In genomic region chr6:169212897-169213813, GRCh38 we compare ENCODE assay signal across 8 cellular contexts. TPM values are rescaled to one million over a fixed set of nuclear protein-coding genes. Genes with fewer than 3 reads are reported as not detected.
DNase-seq lines count a peak whose midpoint lies in the region; ATAC-seq and TF ChIP-seq lines count a peak whose summit lies in the region.

No MANE protein-coding gene starts in this region.

- H3K4me3 Mint-ChIP-seq in activated naive CD8-positive, alpha-beta T cell treated with anti-CD3 and anti-CD28 coated beads, Interleukin-2, amount 10 ng/mL, durations not matched to agents 7 days and 5 days: peak overlapping the region; percentile 62
- H3K4me3 Mint-ChIP-seq in osteocyte (ENCODE audit: unreplicated experiment): peak overlapping the region; percentile 65

- H3K27me3 ChIP-seq in Karpas-422 (ENCODE audit: low read length): no peaks in the 10 kb centered on the region
- no peaks in the 10 kb centered on the region for H3K27me3 ChIP-seq in testis

- peaks cover 7% of the 10 kb centered on the region for H3K4me1 Mint-ChIP-seq in activated naive CD8-positive, alpha-beta T cell treated with anti-CD3 and anti-CD28 coated beads, Interleukin-2, amount 10 ng/mL, durations not matched to agents 7 days and 5 days
- peaks cover 36% of the 10 kb centered on the region for H3K4me1 Mint-ChIP-seq in osteocyte (ENCODE audit: unreplicated experiment)

- H3K4me3 ChIP-seq in Karpas-422 (ENCODE audit: low read length): peak overlapping the region; percentile 73
- H3K4me3 ChIP-seq in testis: peak overlapping the region; percentile 39 to 69

- no peaks in the 10 kb centered on the region for H3K9me3 ChIP-seq in Karpas-422 (ENCODE audit: low read length)
- no peaks in the 10 kb centered on the region for H3K9me3 ChIP-seq in testis

- no peaks in the 10 kb centered on the region for H3K27me3 Mint-ChIP-seq in activated naive CD8-positive, alpha-beta T cell treated with anti-CD3 and anti-CD28 coated beads, Interleukin-2, amount 10 ng/mL, durations not matched to agents 7 days and 5 days
- no peaks in the 10 kb centered on the region for H3K27me3 Mint-ChIP-seq in osteocyte (ENCODE audit: unreplicated experiment)

- peak overlapping the region; percentile 86 for H2AFZ ChIP-seq in Karpas-422 (ENCODE audit: low read length)

- no peaks in the 10 kb centered on the region for H3K9me2 ChIP-seq in Karpas-422 (replicated peaks; ENCODE audit: insufficient read depth, low read length)

- no peaks in the 10 kb centered on the region for H4K20me1 ChIP-seq in Karpas-422 (ENCODE audit: insufficient read depth, low read depth, low read length)

- H3K36me3 Mint-ChIP-seq in activated naive CD8-positive, alpha-beta T cell treated with anti-CD3 and anti-CD28 coated beads, Interleukin-2, amount 10 ng/mL, durations not matched to agents 7 days and 5 days: peaks cover 6% of the 10 kb centered on the region
- peaks cover 42% of the 10 kb centered on the region for H3K36me3 Mint-ChIP-seq in osteocyte (ENCODE audit: unreplicated experiment)

- intact Hi-C loops in Right ventricle myocardium inferior (cut with DNase I) (no loop called here), testis (cut with DNase I; ENCODE audit: low total_unique reads) (no loop called here)

- H3K27ac ChIP-seq in Karpas-422 (ENCODE audit: low read length) (peak overlapping the region; percentile 81), testis (peak overlapping the region; percentile 81 to 88)

- no peak for TF ChIP-seq POLR2A in testis (IDR thresholded peaks at IDR 0.05)

- no peaks in the 10 kb centered on the region for H3K79me2 ChIP-seq in Karpas-422 (ENCODE audit: low read length)

- peaks cover 11% of the 10 kb centered on the region for H3K9me3 Mint-ChIP-seq in activated naive CD8-positive, alpha-beta T cell treated with anti-CD3 and anti-CD28 coated beads, Interleukin-2, amount 10 ng/mL, durations not matched to agents 7 days and 5 days
- peaks cover 8% of the 10 kb centered on the region for H3K9me3 Mint-ChIP-seq in osteocyte (ENCODE audit: unreplicated experiment)

- POLR2A ChIA-PET in activated naive CD8-positive, alpha-beta T cell treated with anti-CD3 and anti-CD28 coated beads, Interleukin-2, amount 10 ng/mL, durations not matched to agents 7 days and 5 days (lab: Charles Lee): interaction anchor here (0.6 to 1.7 kb wide), 8 partner anchors 12 to 782 kb away, joined by 3 to 5 read pairs (median 4); partner anchors contain the start of genes C6orf120, DYNLT2, ERMARD and WDR27

- 14 to 27% methylated on average over 42 to 55 of the region's 56 CpGs for WGBS in testis, 2 donors

- peak overlapping the region; percentile 75 for H3K27ac Mint-ChIP-seq in activated naive CD8-positive, alpha-beta T cell treated with anti-CD3 and anti-CD28 coated beads, Interleukin-2, amount 10 ng/mL, durations not matched to agents 7 days and 5 days
- H3K27ac Mint-ChIP-seq in osteocyte (ENCODE audit: unreplicated experiment): peak overlapping the region; percentile 85

- DNase-seq in EH (ENCODE audit: low read depth) (peak; percentile 86), Karpas-422 (peak; percentile 98), SKM-1 treated with dmso at 0.1 percent for 144 hours (lab: John Stamatoyannopoulos, UW; ENCODE audit: unreplicated experiment) (peak; percentile 97), Right ventricle myocardium inferior (ENCODE audit: missing footprints) (peak; percentile 95), osteocyte (ENCODE audit: extremely low spot score, unreplicated experiment) (peak; percentile 95), testis (peak; percentile 92)
- peak; percentile 95 for DNase-seq in activated naive CD8-positive, alpha-beta T cell treated with anti-CD3 and anti-CD28 coated beads, Interleukin-2, amount 10 ng/mL, durations not matched to agents 7 days and 5 days

- peaks cover 19% of the 10 kb centered on the region for H3K4me1 ChIP-seq in Karpas-422 (ENCODE audit: low read length)
- peaks cover 8% of the 10 kb centered on the region for H3K4me1 ChIP-seq in testis

- peak; percentile 52 for TF ChIP-seq CTCF in osteocyte (IDR thresholded peaks at IDR 0.05)
- TF ChIP-seq CTCF in testis (IDR thresholded peaks at IDR 0.05): peak in 1 of 3 experiments; percentile 17

- peak overlapping the region; percentile 96 for H3K9ac ChIP-seq in Karpas-422 (ENCODE audit: low read length)

- ATAC-seq in GM21825 (IDR thresholded peaks at IDR 0.05; ENCODE audit: unreplicated experiment) (peak; percentile 100), Right ventricle myocardium inferior (peak; percentile 98)
- ATAC-seq in activated naive CD8-positive, alpha-beta T cell treated with anti-CD3 and anti-CD28 coated beads, Interleukin-2, amount 10 ng/mL, durations not matched to agents 7 days and 5 days (ENCODE audit: low read depth): peak; percentile 100

- H3K36me3 ChIP-seq in Karpas-422 (ENCODE audit: insufficient read depth, low read length): no peaks in the 10 kb centered on the region
- H3K36me3 ChIP-seq in testis (ENCODE audit: low read depth, missing control alignments): no peaks in the 10 kb centered on the region

- peak overlapping the region; percentile 99 for H3K4me2 ChIP-seq in Karpas-422 (ENCODE audit: low read depth, low read length, poor library complexity, severe bottlenecking)

RNA-seq across cellular contexts. Expression of gene THBS2, which starts 40.5 kb away (rescaled TPM):
- not detected in 2 replicates for total RNA-seq in Karpas-422 (2014; rRNA removed; shearing (Covaris generic); ENCODE audit: low replicate concordance)
- total RNA-seq in activated naive CD8-positive, alpha-beta T cell treated with anti-CD3 and anti-CD28 coated beads, Interleukin-2, amount 10 ng/mL, durations not matched to agents 7 days and 5 days: not detected
- 10.6 TPM for total RNA-seq in Right ventricle myocardium inferior
- 650 and 687 TPM in 2 replicates for total RNA-seq in osteocyte
- 1 to 10 TPM; 4.8 to 7.6 TPM for total RNA-seq in testis
- 17.9 TPM for polyA plus RNA-seq in testis (ENCODE audit: insufficient read depth, low read depth, low replicate concordance)

Comparison
In these comparisons a context has a peak if more than half of its experiments do, and no peak if none do; other contexts are left out.
1. Peak in every context shown above with its lines: DNase-seq, ATAC-seq, H3K4me3 ChIP-seq and H3K27ac ChIP-seq.
2. RNA of gene THBS2, which starts 40.5 kb away (total RNA-seq): 650 to 687 TPM in osteocyte; 10.6 TPM in Right ventricle myocardium inferior (single experiment), 4.8 to 7.6 TPM in testis, not detected in Karpas-422 and not detected in activated naive CD8-positive, alpha-beta T cell treated with anti-CD3 and anti-CD28 coated beads, Interleukin-2, amount 10 ng/mL, durations not matched to agents 7 days and 5 days; every median in the first group is over 10 times any median in the second.